17 cellular contexts compared by ENCODE assay signal in the genomic region with DNA sequence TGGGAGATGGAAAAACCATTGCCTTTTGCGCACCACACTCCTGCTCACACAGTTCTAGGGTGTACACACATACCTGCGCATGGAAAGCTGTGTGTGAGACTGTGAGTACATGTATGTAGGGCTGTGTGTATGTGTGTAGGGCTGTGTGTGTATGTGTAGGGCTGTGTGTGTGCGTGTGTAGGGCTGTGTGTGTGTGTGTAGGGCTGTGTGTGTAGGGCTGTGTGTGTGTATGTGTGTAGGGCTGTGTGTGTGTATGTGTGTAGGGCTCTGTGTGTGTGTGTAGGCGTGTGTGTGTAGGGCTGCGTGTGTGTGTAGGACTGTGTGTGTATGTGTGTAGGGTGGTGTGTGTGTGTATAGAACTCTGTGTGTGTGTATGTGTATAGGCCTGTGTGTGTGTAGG. TPM values are rescaled to one million over a fixed set of nuclear protein-coding genes. Genes with fewer than 3 reads are reported as not detected.
DNase-seq lines count a peak whose midpoint lies in the region; FAIRE-seq and TF ChIP-seq lines count a peak whose summit lies in the region.
"Had no signal": no experiment of that assay in that cellular context is flagged by ENCODE, and none has a peak within 500 bp of the region (broad histone marks: within the 10 kb centered on the region; RNA-seq: fewer than 3 reads in every experiment).

No MANE protein-coding gene starts in this region.

- H3K27ac ChIP-seq in neural cell (ENCODE audit: low read length) = no peak overlapping the region
- H3K27ac ChIP-seq: A549, tibial nerve had no signal

- TF ChIP-seq CTCF in neural cell (IDR thresholded peaks at IDR 0.05; ENCODE audit: poor library complexity, severe bottlenecking) (no peak), type B pancreatic cell (conservative IDR thresholded peaks at IDR 0.05) (no peak)

- no peaks in the 10 kb centered on the region for H3K9me2 ChIP-seq in neural cell (ENCODE audit: insufficient read depth, low read length)

- peak overlapping the region; percentile 13 for H3K9ac ChIP-seq in neural cell (ENCODE audit: low read length)

- H3K9me3 ChIP-seq in neural cell (ENCODE audit: low read length) = no peaks in the 10 kb centered on the region
- H3K9me3 ChIP-seq: A549, tibial nerve had no signal

- H3K4me3 Mint-ChIP-seq in activated CD4-positive, alpha-beta T cell treated with anti-CD3 and anti-CD28 coated beads, Interleukin-2, amount 10 ng/mL, durations not matched to agents 7 days and 5 days = peak overlapping the region; percentile 2
- H3K4me3 Mint-ChIP-seq in activated naive CD8-positive, alpha-beta T cell = peak overlapping the region; percentile 81
- H3K4me3 Mint-ChIP-seq in type B pancreatic cell = no peak overlapping the region

- peaks cover 6% of the 10 kb centered on the region for H3K36me3 Mint-ChIP-seq in activated CD4-positive, alpha-beta T cell treated with anti-CD3 and anti-CD28 coated beads, Interleukin-2, amount 10 ng/mL, durations not matched to agents 7 days and 5 days (ENCODE audit: low read depth)
- no peaks in the 10 kb centered on the region for H3K36me3 Mint-ChIP-seq in activated naive CD8-positive, alpha-beta T cell
- no peaks in the 10 kb centered on the region for H3K36me3 Mint-ChIP-seq in type B pancreatic cell

- no peak overlapping the region for H3K4me3 ChIP-seq in neural cell (ENCODE audit: low read length)
- H3K4me3 ChIP-seq: A549, tibial nerve had no signal

- no peaks in the 10 kb centered on the region for H3K9me3 Mint-ChIP-seq in activated CD4-positive, alpha-beta T cell treated with anti-CD3 and anti-CD28 coated beads, Interleukin-2, amount 10 ng/mL, durations not matched to agents 7 days and 5 days
- no peaks in the 10 kb centered on the region for H3K9me3 Mint-ChIP-seq in activated naive CD8-positive, alpha-beta T cell (ENCODE audit: low read depth)
- H3K9me3 Mint-ChIP-seq in type B pancreatic cell = no peaks in the 10 kb centered on the region

- no peaks in the 10 kb centered on the region for H3K79me2 ChIP-seq in neural cell (replicated peaks; ENCODE audit: insufficient read depth, low read length)

- CTCF ChIA-PET in activated CD4-positive, alpha-beta T cell treated with anti-CD3 and anti-CD28 coated beads, Interleukin-2, amount 10 ng/mL, durations not matched to agents 7 days and 5 days (lab: Charles Lee) = interaction anchor here (0.9 to 5.1 kb wide), 4 partner anchors 12 to 106 kb away, joined by 3 to 25 read pairs (median 14); no protein-coding TSS in a partner anchor

- H3K27me3 ChIP-seq in neural cell (ENCODE audit: insufficient read depth, low read depth, low read length) = no peaks in the 10 kb centered on the region
- H3K27me3 ChIP-seq: tibial nerve had no signal

- TF ChIP-seq EP300 in neural cell (conservative IDR thresholded peaks at IDR 0.05; ENCODE audit: poor library complexity, severe bottlenecking) = no peak

- TF ChIP-seq RAD21 in neural cell (conservative IDR thresholded peaks at IDR 0.05) = no peak

- no peaks in the 10 kb centered on the region for H3K36me3 ChIP-seq in neural cell (ENCODE audit: insufficient read depth, low read length)
- H3K36me3 ChIP-seq: tibial nerve had no signal

- peaks cover 97% of the 10 kb centered on the region for H3K4me1 Mint-ChIP-seq in activated CD4-positive, alpha-beta T cell treated with anti-CD3 and anti-CD28 coated beads, Interleukin-2, amount 10 ng/mL, durations not matched to agents 7 days and 5 days
- peaks cover 98% of the 10 kb centered on the region for H3K4me1 Mint-ChIP-seq in activated naive CD8-positive, alpha-beta T cell (ENCODE audit: low read depth)
- H3K4me1 Mint-ChIP-seq in type B pancreatic cell (ENCODE audit: unreplicated experiment) = peaks cover 21% of the 10 kb centered on the region

- H3F3A ChIP-seq in neural cell (ENCODE audit: insufficient read depth, low read length, poor library complexity, severe bottlenecking) = no peaks in the 10 kb centered on the region

- H4K20me1 ChIP-seq in neural cell (ENCODE audit: insufficient read depth) = no peaks in the 10 kb centered on the region

- H3K27me3 Mint-ChIP-seq in activated CD4-positive, alpha-beta T cell treated with anti-CD3 and anti-CD28 coated beads, Interleukin-2, amount 10 ng/mL, durations not matched to agents 7 days and 5 days = no peaks in the 10 kb centered on the region
- no peaks in the 10 kb centered on the region for H3K27me3 Mint-ChIP-seq in activated naive CD8-positive, alpha-beta T cell
- no peaks in the 10 kb centered on the region for H3K27me3 Mint-ChIP-seq in type B pancreatic cell

- H3K27ac Mint-ChIP-seq in activated CD4-positive, alpha-beta T cell treated with anti-CD3 and anti-CD28 coated beads, Interleukin-2, amount 10 ng/mL, durations not matched to agents 7 days and 5 days = peak overlapping the region; percentile 93
- H3K27ac Mint-ChIP-seq in activated naive CD8-positive, alpha-beta T cell = peak overlapping the region; percentile 90
- H3K27ac Mint-ChIP-seq in type B pancreatic cell = no peak overlapping the region

- no peak for DNase-seq in activated CD4-positive, alpha-beta T cell treated with anti-CD3 and anti-CD28 coated beads, Interleukin-2, amount 10 ng/mL, durations not matched to agents 7 days and 5 days
- DNase-seq in activated CD4-positive, alpha-beta T cell treated with anti-CD3 and anti-CD28 coated beads for 4 hours = no peak
- no peak for DNase-seq in GM18507 (ENCODE audit: extremely low spot score, insufficient read length, low read depth)
- no peak for DNase-seq in SHP77 treated with DMSO at 0.1 percent for 48 hours (lab: John Stamatoyannopoulos, UW)
- DNase-seq in type B pancreatic cell (ENCODE audit: extremely low spot score, unreplicated experiment) = no peak
- no peak for DNase-seq in NCI-H82 treated with DMSO at 0.1 percent for 48 hours (lab: John Stamatoyannopoulos, UW; ENCODE audit: unreplicated experiment)
- DNase-seq: C1 segment of cervical spinal cord; DMS79; hypothalamus; mesendoderm; NCI-H1417; NK-92 treated with Interleukin-12 subunit alpha and Interleukin-12 subunit beta, amount 100 ng/mL, for 24 hours had no signal

- POLR2A ChIA-PET in activated CD4-positive, alpha-beta T cell treated with anti-CD3 and anti-CD28 coated beads, Interleukin-2, amount 10 ng/mL, durations not matched to agents 7 days and 5 days (lab: Charles Lee) = no interaction called here

- no peak overlapping the region for H2AFZ ChIP-seq in neural cell (ENCODE audit: low read depth, low read length)

- no peak overlapping the region for H3K4me2 ChIP-seq in neural cell (ENCODE audit: low read length)

- FAIRE-seq in GM18507 (lab: Jason Lieb, UNC) = peak; percentile 53
- FAIRE-seq: A549, endothelial cell of umbilical vein had no signal

TF ChIP-seq in neural cell, 6 proteins besides CTCF, POLR2A, EP300 and RAD21:
- TF ChIP-seq POLR2AphosphoS5 (IDR thresholded peaks at IDR 0.05) = peak; percentile 2
- no peak for TF ChIP-seq TAF1 (IDR thresholded peaks at IDR 0.05; ENCODE audit: low read depth)

RNA-seq across cellular contexts. Expression of gene SEMA4D, which starts 37.0 kb away (rescaled TPM):
- total RNA-seq in activated CD4-positive, alpha-beta T cell treated with anti-CD3 and anti-CD28 coated beads, Interleukin-2, amount 10 ng/mL, durations not matched to agents 7 days and 5 days = 100 to 1,000 TPM; 334 to 336 TPM
- 34.0 and 40.9 TPM in 2 replicates for polyA plus RNA-seq in neural cell
- polyA minus RNA-seq in neural cell = 47.5 and 67.0 TPM in 2 replicates
- total RNA-seq in type B pancreatic cell (ENCODE audit: low replicate concordance) = 32.3 and 43.6 TPM in 2 replicates
